ENCODE assay signal across 8 cellular contexts in the genomic region with DNA sequence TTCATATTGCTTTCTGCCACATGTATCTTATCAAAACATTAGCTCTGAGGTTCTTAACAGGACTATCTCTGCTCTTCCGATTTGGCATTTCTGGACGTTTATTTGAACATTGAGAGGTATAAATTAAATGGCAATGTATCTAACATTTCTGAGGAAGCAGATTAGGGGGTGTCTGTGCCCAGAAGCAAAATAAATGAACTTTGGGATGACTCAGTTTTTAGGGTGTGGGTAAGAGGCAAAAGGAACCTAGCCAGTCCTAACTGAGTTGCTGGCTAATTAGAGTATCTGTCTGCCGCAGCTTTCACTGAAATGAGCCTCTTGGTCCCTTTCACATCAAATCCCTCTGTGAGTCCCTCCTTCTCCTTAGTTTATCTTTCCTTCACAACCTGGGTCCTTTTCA. TPM values are rescaled to one million over a fixed set of nuclear protein-coding genes. Genes with fewer than 3 reads are reported as not detected.
DNase-seq lines count a peak whose midpoint lies in the region; ATAC-seq and TF ChIP-seq lines count a peak whose summit lies in the region.

No MANE protein-coding gene starts in this region.

- 57% methylated on average over 3 of the region's 3 CpGs for WGBS in HUES64

- H3K4me1 ChIP-seq in HUES64 (ENCODE audit: insufficient read depth, low read length) (peaks cover 38% of the 10 kb centered on the region), mucosa of rectum (ENCODE audit: control insufficient read depth in 2 of 2, insufficient read depth in 2 of 2, low read length in 2 of 2) (peaks cover 6 to 14% of the 10 kb centered on the region in 2 donors)

- H3K4me3 Mint-ChIP-seq in brain: peak overlapping the region; percentile 49 to 92 (median 90)

- POLR2A ChIA-PET in AG04450 (lab: Yijun Ruan, JAX): no interaction called here

- H3K36me3 Mint-ChIP-seq in brain: no peaks in the 10 kb centered on the region

- no peak overlapping the region for H3K27ac ChIP-seq in AG04450 (ENCODE audit: low read depth, low read length)
- H3K27ac ChIP-seq in HUES64 (ENCODE audit: low read depth, low read length): no peak overlapping the region
- H3K27ac ChIP-seq in mucosa of rectum (ENCODE audit: low read depth in 2 of 2, low read length in 2 of 2): peak overlapping the region in 1 of 2 donors; percentile 68

- CTCF ChIA-PET in AG04450 (lab: Charles Lee): no interaction called here

- H3K9ac ChIP-seq in HUES64 (ENCODE audit: low read depth, low read length) (no peak overlapping the region), mucosa of rectum (ENCODE audit: low read depth in 1 of 2, low read length in 2 of 2) (peak overlapping the region in 1 of 2 donors; percentile 59)

- ATAC-seq in GM21381 (IDR thresholded peaks at IDR 0.05; ENCODE audit: unreplicated experiment): no peak

- H3K4me3 ChIP-seq in AG04450 (ENCODE audit: low read depth, low read length): peak overlapping the region; percentile 17; the same call in 1 of the 2 replicates
- H3K4me3 ChIP-seq in HUES64 (ENCODE audit: low read length): peak overlapping the region; percentile 72
- H3K4me3 ChIP-seq in mucosa of rectum (ENCODE audit: low read length in 2 of 2): peak overlapping the region; percentile 73 to 93

- no peak for TF ChIP-seq CTCF in AG04450 (IDR thresholded peaks at IDR 0.05; ENCODE audit: low read depth, low read length)
- TF ChIP-seq CTCF in brain (conservative IDR thresholded peaks at IDR 0.05): no peak

- DNase-seq in AG04450 (ENCODE audit: low read depth, low spot score) (no peak), Ammon's horn (ENCODE audit: low spot score) (no peak), occipital lobe (lab: John Stamatoyannopoulos, UW) (no peak)
- no peak for DNase-seq in activated CD8-positive, alpha-beta memory T cell treated with anti-CD3 and anti-CD28 coated beads for 24 hours

- H3K27ac Mint-ChIP-seq in brain: peak overlapping the region in 1 of 5 experiments; percentile 43

- peaks cover 21% of the 10 kb centered on the region for H3K4me1 Mint-ChIP-seq in brain

- peaks cover 63% of the 10 kb centered on the region for H3K27me3 Mint-ChIP-seq in brain

- H3K9me3 ChIP-seq in AG04450 (ENCODE audit: control insufficient read depth, insufficient read depth, low read length) (no peaks in the 10 kb centered on the region; the same call in 1 of the 2 replicates), HUES64 (ENCODE audit: insufficient read depth, low read depth, low read length) (no peaks in the 10 kb centered on the region), mucosa of rectum (ENCODE audit: control insufficient read depth in 2 of 2, low read length in 2 of 2) (no peaks in the 10 kb centered on the region)

- H3K27me3 ChIP-seq in AG04450 (ENCODE audit: control insufficient read depth, insufficient read depth, low read length): no peaks in the 10 kb centered on the region
- peaks cover 16% of the 10 kb centered on the region; the same call in 1 of the 2 replicates for H3K27me3 ChIP-seq in HUES64 (ENCODE audit: insufficient read depth, low read length)
- H3K27me3 ChIP-seq in mucosa of rectum (ENCODE audit: control insufficient read depth in 2 of 2, insufficient read depth in 2 of 2, low read length in 2 of 2): no peaks in the 10 kb centered on the region

- H3K36me3 ChIP-seq in HUES64 (ENCODE audit: insufficient read depth, low read length): no peaks in the 10 kb centered on the region
- no peaks in the 10 kb centered on the region for H3K36me3 ChIP-seq in mucosa of rectum (ENCODE audit: control insufficient read depth in 2 of 2, insufficient read depth in 2 of 2, low read length in 2 of 2)

- H3K9me3 Mint-ChIP-seq in brain: no peaks in the 10 kb centered on the region

RNA-seq across cellular contexts. Expression of gene RNF144B, which starts 1.1 kb away (rescaled TPM):
- polyA plus RNA-seq in AG04450 (2011; rRNA removed) (0.25 and 0.35 TPM in 2 replicates), brain (ENCODE audit: insufficient read depth, low read depth, low replicate concordance) (2.8 TPM)
- polyA minus RNA-seq in AG04450 (2011; rRNA and poly(A)+ RNA removed): 0.51 and 0.74 TPM in 2 replicates
- polyA plus RNA-seq in HUES64 (2013, experiment 1 of 2): 1.6 TPM
- polyA plus RNA-seq in HUES64 (2013, experiment 2 of 2): 1.1 TPM
- total RNA-seq in occipital lobe: 3.1 TPM

Comparison
In these comparisons a context has a peak if more than half of its experiments do, and no peak if none do; other contexts are left out.
1. H3K4me3 ChIP-seq: peak in every context shown above with its lines; median percentile 83 in mucosa of rectum; 72 in HUES64; 17 in AG04450.